ENCODE assay signal across 10 cellular contexts in the genomic region with DNA sequence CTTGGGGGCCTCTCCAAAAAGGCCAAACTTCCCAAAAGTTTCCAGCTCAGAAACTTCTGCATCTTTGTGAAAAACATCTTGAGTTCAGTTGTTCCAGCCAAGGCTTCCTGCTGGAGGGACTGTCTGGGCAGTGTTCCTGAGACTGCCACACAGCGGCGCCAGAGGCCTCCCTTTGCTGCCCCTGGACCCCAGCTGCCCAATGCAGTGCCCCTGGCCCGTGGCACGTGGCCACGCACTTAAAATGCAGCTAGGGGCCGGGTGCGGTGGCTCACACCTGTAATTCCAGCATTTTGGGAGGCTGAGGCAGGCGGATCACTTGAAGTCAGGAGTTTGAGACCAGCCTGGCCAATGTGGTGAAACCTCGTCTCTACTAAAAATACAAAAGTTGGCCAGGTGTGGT. TPM values are rescaled to one million over a fixed set of nuclear protein-coding genes. Genes with fewer than 3 reads are reported as not detected.
DNase-seq lines count a peak whose midpoint lies in the region; FAIRE-seq and TF ChIP-seq lines count a peak whose summit lies in the region.
"Not testable (repeated sequence)": the region's sequence is repeated elsewhere in the genome, so short reads cannot be mapped to it uniquely, and the experiment has no call there.
"Had no signal": no experiment of that assay in that cellular context is flagged by ENCODE, and none has a peak within 500 bp of the region (broad histone marks: within the 10 kb centered on the region; RNA-seq: fewer than 3 reads in every experiment).

No MANE protein-coding gene starts in this region.

- TF ChIP-seq EP300 in H1 (IDR thresholded peaks at IDR 0.05; ENCODE audit: borderline replicate concordance in 1 of 2, low read depth in 2 of 2, low read length in 2 of 2), result not testable (repeated sequence)

- not testable (repeated sequence) for H4K8ac ChIP-seq in H1 (ENCODE audit: extremely low read depth, insufficient read depth, low read length)

- not testable (repeated sequence) for H3K79me1 ChIP-seq in H1 (ENCODE audit: low read depth, low read length)

- not testable (repeated sequence) for H3K14ac ChIP-seq in H1 (ENCODE audit: insufficient read length)

- DNase-seq in COLO668 (lab: John Stamatoyannopoulos, UW; ENCODE audit: unreplicated experiment) (peak; percentile 32), GM13977 (ENCODE audit: low spot score) (peak; percentile 44), Kasumi-1 (lab: John Stamatoyannopoulos, UW) (peak; percentile 8 to 10), OCI-LY7 (ENCODE audit: low spot score) (peak; percentile 18), WERI-Rb-1 (peak; percentile 37), H1 (ENCODE audit: low read depth in 1 of 2, low spot score in 2 of 2) (peak in 1 of 2 experiments; percentile 61), urothelium cell line (ENCODE audit: low spot score) (peak; percentile 40)
- not testable (repeated sequence) for DNase-seq in keratinocyte (ENCODE audit: low read depth, low spot score)

- not testable (repeated sequence) for H2AFZ ChIP-seq in OCI-LY7 (ENCODE audit: low read length); H1 (ENCODE audit: low read length); keratinocyte (ENCODE audit: control insufficient read depth, low read length)

- CTCF ChIA-PET in OCI-LY7 (lab: Charles Lee; ENCODE audit: unreplicated experiment), result interaction anchor here (0.8 kb wide), 1 partner anchor 127 kb away, joined by 3 read pairs; no protein-coding TSS in a partner anchor
- CTCF ChIA-PET in H1 (lab: Charles Lee; ENCODE audit: partially characterized antibody), result interaction anchor here (0.6 to 3.6 kb wide), 25 partner anchors 9 to 267 kb away, joined by 3 to 30 read pairs (median 5); no protein-coding TSS in a partner anchor

- H3K27ac ChIP-seq in OCI-LY7 (ENCODE audit: low read depth, low read length, poor library complexity, severe bottlenecking); WERI-Rb-1; H1 (ENCODE audit: low read depth, low read length); keratinocyte (ENCODE audit: control insufficient read depth, insufficient read depth, low read length): not testable (repeated sequence)

- not testable (repeated sequence) for H3K4me3 ChIP-seq in OCI-LY7 (ENCODE audit: low read depth, low read length, poor library complexity, severe bottlenecking); WERI-Rb-1 (ENCODE audit: low read depth, low read length); H1 (ENCODE audit: extremely low read depth in 1 of 4, insufficient read depth in 2 of 4, low read depth in 3 of 4, low read length in 4 of 4); keratinocyte (ENCODE audit: control insufficient read depth in 2 of 3, extremely low read depth in 1 of 3, insufficient read depth in 2 of 3, low read depth in 1 of 3, low read length in 3 of 3)

- BruUV-seq in OCI-LY7 (replicated peaks; lab: Mats Ljungman, UMichigan), result not testable (repeated sequence)

- not testable (repeated sequence) for FAIRE-seq in H1 (lab: Jason Lieb, UNC); keratinocyte (lab: Jason Lieb, UNC); urothelium cell line (lab: Jason Lieb, UNC)

- H3K27me3 ChIP-seq in WERI-Rb-1 (ENCODE audit: insufficient read depth, low read depth, severe bottlenecking); H1 (replicated peaks in 1 of 4; ENCODE audit: control insufficient read depth in 3 of 4, extremely low read depth in 1 of 4, insufficient read depth in 3 of 4, low read length in 3 of 4); keratinocyte (ENCODE audit: control insufficient read depth, extremely low read depth, insufficient read depth, low read length): not testable (repeated sequence)

- not testable (repeated sequence) for H3K9ac ChIP-seq in H1 (replicated peaks in 1 of 4; ENCODE audit: extremely low read depth in 1 of 4, low read depth in 3 of 4, low read length in 3 of 4); keratinocyte (ENCODE audit: control insufficient read depth, extremely low read depth, insufficient read depth, low read length)

- H3K56ac ChIP-seq in H1 (replicated peaks; ENCODE audit: insufficient read length, low read depth, low read length), result not testable (repeated sequence)

- H3K4me2 ChIP-seq in OCI-LY7 (ENCODE audit: low read length); H1 (ENCODE audit: insufficient read depth in 1 of 2, low read depth in 2 of 2, low read length in 2 of 2); keratinocyte (ENCODE audit: control insufficient read depth, extremely low read depth, insufficient read depth, low read depth, low read length): not testable (repeated sequence)

- H3K36me3 ChIP-seq in OCI-LY7 (ENCODE audit: insufficient read depth, low read length); WERI-Rb-1; keratinocyte (ENCODE audit: control insufficient read depth in 2 of 2, extremely low read depth in 1 of 2, insufficient read depth in 2 of 2, low read length in 2 of 2): not testable (repeated sequence)
- peaks cover 4 to 12% (median 8%) of the 10 kb centered on the region in 4 experiments; a peak in 6 of 8 replicates for H3K36me3 ChIP-seq in H1 (ENCODE audit: control insufficient read depth in 2 of 4, insufficient read depth in 4 of 4, low read length in 3 of 4)

- H4K91ac ChIP-seq in H1 (replicated peaks; ENCODE audit: insufficient read length, low read length), result not testable (repeated sequence)

- H2BK12ac ChIP-seq in H1 (ENCODE audit: low read depth, low read length), result not testable (repeated sequence)

- not testable (repeated sequence) for H2AK5ac ChIP-seq in H1 (ENCODE audit: low read depth, low read length)

- not testable (repeated sequence) for H4K5ac ChIP-seq in H1 (ENCODE audit: insufficient read length, low read depth, low read length)

- 86% methylated on average over 9 of the region's 9 CpGs; no CpG with 5 or more reads in 1 of the 2 experiments for WGBS in H1 (ENCODE audit: extremely low coverage in 1 of 2, insufficient coverage in 1 of 2, insufficient read length in 1 of 2, insufficient replicate concordance in 2 of 2, low coverage in 1 of 2, low lambda C conversion rate in 2 of 2, missing lambda C conversion rate in 1 of 2), 2 experiments

- not testable (repeated sequence) for H2BK15ac ChIP-seq in H1 (ENCODE audit: low read length)

- H3K18ac ChIP-seq in H1 (ENCODE audit: extremely low read depth, low read length), result not testable (repeated sequence)

- not testable (repeated sequence) for H3K9me3 ChIP-seq in OCI-LY7 (ENCODE audit: low read length); WERI-Rb-1 (ENCODE audit: severe bottlenecking); H1 (ENCODE audit: insufficient read depth in 2 of 2, low read depth in 1 of 2, low read length in 1 of 2); keratinocyte (ENCODE audit: control insufficient read depth, low read depth, low read length)

- intact Hi-C loops in OCI-LY7 (cut with micrococcal nuclease; ENCODE audit: unreplicated experiment), result not testable (repeated sequence)

- H3K23me2 ChIP-seq in H1 (ENCODE audit: low read depth, low read length), result not testable (repeated sequence)

- POLR2A ChIA-PET in OCI-LY7 (lab: Charles Lee), result interaction anchor here (0.6 to 1.1 kb wide), 2 partner anchors 31 to 76 kb away, joined by 3 to 4 read pairs; no protein-coding TSS in a partner anchor
- POLR2A ChIA-PET in H1 (lab: Charles Lee; ENCODE audit: partially characterized antibody), result not testable (repeated sequence)

- H3K4me1 ChIP-seq in OCI-LY7 (ENCODE audit: insufficient read depth, low read length, poor library complexity, severe bottlenecking); H1 (replicated peaks in 1 of 4; ENCODE audit: control insufficient read depth in 3 of 4, insufficient read depth in 4 of 4, low read length in 3 of 4); keratinocyte (ENCODE audit: control insufficient read depth, extremely low read depth, insufficient read depth, low read length): not testable (repeated sequence)

- in situ Hi-C loops in GM13977 (cut with MboI; ENCODE audit: low pct_unique_long_range_greater_than_20kb, low sequenced_read_pairs, unreplicated experiment), result not testable (repeated sequence)

- TF ChIP-seq RAD21 in H1 (IDR thresholded peaks at IDR 0.05 in 1 of 2, conservative IDR thresholded peaks at IDR 0.05 in 1 of 2; ENCODE audit: low read depth in 2 of 2, low read length in 2 of 2), result peak; percentile 44 to 67

- H3K79me2 ChIP-seq in OCI-LY7 (ENCODE audit: insufficient read depth, low read depth, low read length); H1 (ENCODE audit: control insufficient read depth in 1 of 2, insufficient read depth in 2 of 2, low read length in 2 of 2); keratinocyte (ENCODE audit: control insufficient read depth, insufficient read depth, low read length): not testable (repeated sequence)

- not testable (repeated sequence) for H2BK120ac ChIP-seq in H1 (replicated peaks; ENCODE audit: low read depth, low read length)

- not testable (repeated sequence) for H3K23ac ChIP-seq in H1 (ENCODE audit: insufficient read length)

- H2BK5ac ChIP-seq in H1 (ENCODE audit: low read depth, low read length), result not testable (repeated sequence)

- H4K20me1 ChIP-seq in OCI-LY7 (ENCODE audit: insufficient read depth, low read length); H1 (replicated peaks in 1 of 2; ENCODE audit: control insufficient read depth in 1 of 2, insufficient read depth in 2 of 2, low read length in 2 of 2); keratinocyte (ENCODE audit: control insufficient read depth, extremely low read depth, insufficient read depth, low read length): not testable (repeated sequence)

- not testable (repeated sequence) for H3K9me1 ChIP-seq in keratinocyte (ENCODE audit: control insufficient read depth, extremely low read depth, insufficient read depth, low read length)

- peak; percentile 39 for TF ChIP-seq CTCF in GM13977 (IDR thresholded peaks at IDR 0.05; ENCODE audit: extremely low read depth, insufficient read depth, missing control alignments)
- peak; percentile 61 for TF ChIP-seq CTCF in OCI-LY7 (conservative IDR thresholded peaks at IDR 0.05; ENCODE audit: low read length)
- TF ChIP-seq CTCF in WERI-Rb-1 (IDR thresholded peaks at IDR 0.05; ENCODE audit: low read depth, low read length), result peak; percentile 85
- peak; percentile 69 to 79 (median 71) for TF ChIP-seq CTCF in H1 (IDR thresholded peaks at IDR 0.05; ENCODE audit: control extremely low read depth in 1 of 3, insufficient read depth in 1 of 3, low read depth in 1 of 3, low read length in 3 of 3)
- peak; percentile 11 to 52 (median 39) for TF ChIP-seq CTCF in keratinocyte (optimal IDR thresholded peaks at IDR 0.05 in 1 of 3, IDR thresholded peaks at IDR 0.05 in 1 of 3, conservative IDR thresholded peaks at IDR 0.05 in 1 of 3; ENCODE audit: extremely low read depth in 1 of 3, insufficient read depth in 2 of 3, low read length in 3 of 3)

- not testable (repeated sequence) for H2BK20ac ChIP-seq in H1 (ENCODE audit: low read length)

- dilution Hi-C loops in keratinocyte (cut with MboI; ENCODE audit: extremely low pct_ligation_motif_present, low sequenced_read_pairs), result not testable (repeated sequence)

- not testable (repeated sequence) for H3K4ac ChIP-seq in H1 (replicated peaks; ENCODE audit: insufficient read length, low read depth, low read length)

- not testable (repeated sequence) for TF ChIP-seq POLR2A in H1 (IDR thresholded peaks at IDR 0.05; ENCODE audit: control extremely low read depth in 1 of 2, low read depth in 2 of 2, low read length in 2 of 2)

- not testable (repeated sequence) for H3K9me2 ChIP-seq in OCI-LY7 (ENCODE audit: insufficient read depth, low read length)

RNA-seq across cellular contexts. Expression of a gene that starts 43.8 kb away (rescaled TPM):
- total RNA-seq in OCI-LY7 (2014; rRNA removed; shearing (Covaris generic)), result not detected in 2 replicates
- 0.09 and 0.29 TPM in 2 replicates for total RNA-seq in OCI-LY7 (2022)
- 32.7 and 35.1 TPM in 2 replicates for total RNA-seq in H1 (2021; fragmentation: NEBNext Ultra II Directional; extraction: Animal tissue kit (Norgen Biotek cat#: 25700))
- polyA plus RNA-seq in H1 (2011; rRNA removed) (23.2 and 26.7 TPM in 2 replicates), keratinocyte (0.02 to 0.09 TPM (median 0.03 TPM) in 3 replicates)
- 16.7 TPM for polyA plus RNA-seq in H1 (2011; cell fraction: cytosol; rRNA removed)
- polyA plus RNA-seq in H1 (2011; cell fraction: nucleus; rRNA removed), result 26.1 TPM
- 15.0 to 25.1 TPM (median 23.2 TPM) in 4 replicates for polyA plus RNA-seq in H1 (2012, experiment 1 of 2)
- polyA plus RNA-seq in H1 (2012, experiment 2 of 2), result 20.2 TPM
- 29.7 TPM for polyA plus RNA-seq in H1 (2013, experiment 1 of 2)
- 29.6 TPM for polyA plus RNA-seq in H1 (2013, experiment 2 of 2)
- 13.4 and 14.5 TPM in 2 replicates for polyA minus RNA-seq in H1 (2011; rRNA and poly(A)+ RNA removed)
- 13.3 TPM for polyA minus RNA-seq in H1 (2011; cell fraction: cytosol; rRNA and poly(A)+ RNA removed)
- polyA minus RNA-seq in H1 (2011; cell fraction: nucleus; rRNA and poly(A)+ RNA removed), result 12.3 TPM
- polyA plus RNA-seq in keratinocyte (2011; ENCODE audit: low read depth), result not detected
- polyA plus RNA-seq in keratinocyte (2011; cell fraction: cytosol; rRNA removed), result 0.01 and 0.04 TPM in 2 replicates
- 0.09 TPM in 2 replicates for polyA plus RNA-seq in keratinocyte (2011; cell fraction: nucleus; rRNA removed)
- not detected in 2 replicates for polyA plus RNA-seq in keratinocyte (2012; ENCODE audit: low replicate concordance)
- 0.20 TPM in 1 of 3 replicates, not detected in the others for polyA minus RNA-seq in keratinocyte
- not detected for polyA minus RNA-seq in keratinocyte (2011; cell fraction: cytosol; rRNA and poly(A)+ RNA removed)
- polyA minus RNA-seq in keratinocyte (2011; cell fraction: nucleus; rRNA and poly(A)+ RNA removed), result not detected in 2 replicates
- total RNA-seq: dermis microvascular lymphatic vessel endothelial cell; naive thymus-derived CD8-positive, alpha-beta T cell had no signal
- polyA plus RNA-seq: naive thymus-derived CD8-positive, alpha-beta T cell had no signal

RNA-seq across cellular contexts. Expression of a gene that starts 59.9 kb away (rescaled TPM):
- not detected in 2 replicates for total RNA-seq in OCI-LY7 (2014; rRNA removed; shearing (Covaris generic))
- total RNA-seq in OCI-LY7 (2022), result not detected in 2 replicates
- total RNA-seq in H1 (2021; fragmentation: NEBNext Ultra II Directional; extraction: Animal tissue kit (Norgen Biotek cat#: 25700)), result 2.8 and 2.9 TPM in 2 replicates
- polyA plus RNA-seq in H1 (2011; rRNA removed) (1.7 and 2.4 TPM in 2 replicates), keratinocyte (0.02 to 0.04 TPM (median 0.04 TPM) in 3 replicates)
- polyA plus RNA-seq in H1 (2011; cell fraction: cytosol; rRNA removed), result 1.8 TPM
- 2.5 TPM for polyA plus RNA-seq in H1 (2011; cell fraction: nucleus; rRNA removed)
- polyA plus RNA-seq in H1 (2012, experiment 1 of 2), result 1.3 to 2.6 TPM (median 2.1 TPM) in 4 replicates
- polyA plus RNA-seq in H1 (2012, experiment 2 of 2), result 1.3 TPM
- 2.9 TPM for polyA plus RNA-seq in H1 (2013, experiment 1 of 2)
- 3.5 TPM for polyA plus RNA-seq in H1 (2013, experiment 2 of 2)
- polyA minus RNA-seq in H1 (2011; rRNA and poly(A)+ RNA removed), result 1.1 and 1.5 TPM in 2 replicates
- polyA minus RNA-seq in H1 (2011; cell fraction: cytosol; rRNA and poly(A)+ RNA removed), result 0.88 TPM
- polyA minus RNA-seq in H1 (2011; cell fraction: nucleus; rRNA and poly(A)+ RNA removed), result 0.90 TPM
- not detected for polyA plus RNA-seq in keratinocyte (2011; ENCODE audit: low read depth)
- polyA plus RNA-seq in keratinocyte (2011; cell fraction: cytosol; rRNA removed), result not detected in 2 replicates
- not detected in 2 replicates for polyA plus RNA-seq in keratinocyte (2011; cell fraction: nucleus; rRNA removed)
- not detected in 2 replicates for polyA plus RNA-seq in keratinocyte (2012; ENCODE audit: low replicate concordance)
- polyA minus RNA-seq in keratinocyte, result not detected in 3 replicates
- polyA minus RNA-seq in keratinocyte (2011; cell fraction: cytosol; rRNA and poly(A)+ RNA removed), result not detected
- polyA minus RNA-seq in keratinocyte (2011; cell fraction: nucleus; rRNA and poly(A)+ RNA removed), result not detected in 2 replicates

Comparison
In these comparisons a context has a peak if more than half of its experiments do, and no peak if none do; other contexts are left out.
1. RNA of a gene that starts 43.8 kb away (total RNA-seq): 32.7 to 35.1 TPM in H1; 0.09 to 0.29 TPM in OCI-LY7; every median in the first group is over 10 times any median in the second.
2. Peak in every context shown above with its lines, with median percentiles within 50 percentile points of each other: CTCF ChIP-seq.